Comparison of ENCODE assay signal across 7 cellular contexts in genomic region chr6:158561938-158562337, GRCh38. TPM values are rescaled to one million over a fixed set of nuclear protein-coding genes. Genes with fewer than 3 reads are reported as not detected.
A peak's percentile ranks its signal among the peaks of the same experiment; 100 is the strongest.
DNase-seq lines count a peak whose midpoint lies in the region; ATAC-seq and TF ChIP-seq lines count a peak whose summit lies in the region.

No MANE protein-coding gene starts in this region.

- no TSS peak for BruUV-seq in mammary epithelial cell (replicated peaks; lab: Mats Ljungman, UMichigan)

- H3K4me1 Mint-ChIP-seq in CD8-positive, alpha-beta memory T cell, result peaks cover 59 to 66% (median 59%) of the 10 kb centered on the region in 3 donors
- peaks cover 20% of the 10 kb centered on the region for H3K4me1 Mint-ChIP-seq in osteocyte (ENCODE audit: unreplicated experiment)

- ATAC-seq in gastrocnemius medialis, result no peak
- no peak for ATAC-seq in HG03378 (IDR thresholded peaks at IDR 0.05; ENCODE audit: unreplicated experiment)

- WGBS in mammary epithelial cell (ENCODE audit: low coverage, missing lambda C conversion rate), result 90% methylated on average over 6 of the region's 8 CpGs

- peaks cover 41% of the 10 kb centered on the region for H4K20me1 ChIP-seq in Loucy (ENCODE audit: insufficient read depth, low read length, poor library complexity, severe bottlenecking)
- H4K20me1 ChIP-seq in mammary epithelial cell (ENCODE audit: insufficient read depth, low read length), result no peaks in the 10 kb centered on the region

- H3K36me3 Mint-ChIP-seq in CD8-positive, alpha-beta memory T cell, result peaks cover 0 to 9% (median 0%) of the 10 kb centered on the region in 3 donors
- no peaks in the 10 kb centered on the region for H3K36me3 Mint-ChIP-seq in osteocyte (ENCODE audit: unreplicated experiment)

- no peaks in the 10 kb centered on the region for H3K27me3 ChIP-seq in CD8-positive, alpha-beta memory T cell (ENCODE audit: insufficient read depth, low read length, poor library complexity, severe bottlenecking)
- H3K27me3 ChIP-seq in Loucy (ENCODE audit: insufficient read depth, low read length, poor library complexity, severe bottlenecking) (no peaks in the 10 kb centered on the region), mammary epithelial cell (ENCODE audit: insufficient read depth, low read length) (no peaks in the 10 kb centered on the region), gastrocnemius medialis (no peaks in the 10 kb centered on the region)

- peak overlapping the region; percentile 93 to 97 (median 96) for H3K4me3 Mint-ChIP-seq in CD8-positive, alpha-beta memory T cell
- H3K4me3 Mint-ChIP-seq in osteocyte (ENCODE audit: unreplicated experiment), result peak overlapping the region; percentile 93

- intact Hi-C loops in mammary epithelial cell (cut with micrococcal nuclease), result loop anchor here (5.0 kb wide), 1 partner anchor 40 kb away; no protein-coding TSS in a partner anchor
- intact Hi-C loops in gastrocnemius medialis (cut with DNase I; ENCODE audit: low total_unique reads), result no loop called here

- in situ Hi-C loops in mammary epithelial cell (cut with MboI; ENCODE audit: low sequenced_read_pairs in 2 of 2) (no loop called here), gastrocnemius medialis (cut with MboI; ENCODE audit: low sequenced_read_pairs in 4 of 4) (no loop called here)

- CTCF ChIA-PET in CD8-positive, alpha-beta memory T cell (lab: Charles Lee), result no interaction called here
- CTCF ChIA-PET in mammary epithelial cell (lab: Charles Lee; ENCODE audit: low non-redundant PET), result no interaction called here

- H3K9ac ChIP-seq in Loucy (ENCODE audit: low read depth, low read length, poor library complexity, severe bottlenecking) (peak overlapping the region; percentile 76), mammary epithelial cell (ENCODE audit: insufficient read depth, low read length) (no peak overlapping the region)

- H3K27me3 Mint-ChIP-seq in CD8-positive, alpha-beta memory T cell, result peaks cover 0 to 3% of the 10 kb centered on the region in 2 donors
- H3K27me3 Mint-ChIP-seq in osteocyte (ENCODE audit: unreplicated experiment), result no peaks in the 10 kb centered on the region

- no peaks in the 10 kb centered on the region for H3K9me3 Mint-ChIP-seq in CD8-positive, alpha-beta memory T cell
- H3K9me3 Mint-ChIP-seq in osteocyte (ENCODE audit: unreplicated experiment), result no peaks in the 10 kb centered on the region

- no peak overlapping the region for H3K4me3 ChIP-seq in CD8-positive, alpha-beta memory T cell (ENCODE audit: low read length)
- peak overlapping the region; percentile 76 for H3K4me3 ChIP-seq in Loucy (ENCODE audit: low read length, poor library complexity, severe bottlenecking)
- peak overlapping the region in 1 of 3 experiments; percentile 1 for H3K4me3 ChIP-seq in mammary epithelial cell (replicated peaks in 1 of 3; ENCODE audit: insufficient read depth in 1 of 3, low read depth in 2 of 3, low read length in 3 of 3)
- peak overlapping the region in 1 of 4 donors; percentile 80 for H3K4me3 ChIP-seq in gastrocnemius medialis

- H3K79me2 ChIP-seq in Loucy (ENCODE audit: insufficient read depth, low read length), result peaks cover 61% of the 10 kb centered on the region
- H3K79me2 ChIP-seq in mammary epithelial cell (ENCODE audit: insufficient read depth, low read length), result peaks cover 70% of the 10 kb centered on the region

- H3K9me2 ChIP-seq in Loucy (replicated peaks; ENCODE audit: low read depth, low read length), result no peaks in the 10 kb centered on the region

- peak overlapping the region; percentile 82 for H3K4me2 ChIP-seq in Loucy (ENCODE audit: low read depth, low read length, poor library complexity, severe bottlenecking)
- peak overlapping the region; percentile 94 for H3K4me2 ChIP-seq in mammary epithelial cell (ENCODE audit: insufficient read depth, low read depth, low read length)

- DNase-seq in CD8-positive, alpha-beta memory T cell, result no peak
- DNase-seq in mammary epithelial cell (no peak), osteocyte (ENCODE audit: extremely low spot score, unreplicated experiment) (no peak), gastrocnemius medialis (no peak), NCI-H510A treated with DMSO at 0.1 percent for 48 hours (lab: John Stamatoyannopoulos, UW) (no peak)

- H3K4me1 ChIP-seq in CD8-positive, alpha-beta memory T cell (ENCODE audit: insufficient read depth, low read length), result peaks cover 61% of the 10 kb centered on the region
- H3K4me1 ChIP-seq in Loucy (ENCODE audit: insufficient read depth, low read length, poor library complexity, severe bottlenecking) (peaks cover 23% of the 10 kb centered on the region), mammary epithelial cell (ENCODE audit: insufficient read depth, low read length) (peaks cover 24% of the 10 kb centered on the region), gastrocnemius medialis (peaks cover 11 to 15% of the 10 kb centered on the region in 2 donors)

- H3K27ac ChIP-seq in CD8-positive, alpha-beta memory T cell (ENCODE audit: low read depth, low read length), result peak overlapping the region; percentile 79
- H3K27ac ChIP-seq in mammary epithelial cell (ENCODE audit: insufficient read depth, low read depth, low read length) (no peak overlapping the region), gastrocnemius medialis (no peak overlapping the region)

- H2AFZ ChIP-seq in Loucy (ENCODE audit: low read length), result no peak overlapping the region
- no peak overlapping the region for H2AFZ ChIP-seq in mammary epithelial cell (ENCODE audit: low read depth, low read length)

- POLR2A ChIA-PET in CD8-positive, alpha-beta memory T cell (lab: Charles Lee), result no interaction called here

- H3K36me3 ChIP-seq in CD8-positive, alpha-beta memory T cell (ENCODE audit: insufficient read depth, low read length), result no peaks in the 10 kb centered on the region
- H3K36me3 ChIP-seq in Loucy (ENCODE audit: insufficient read depth, low read length), result no peaks in the 10 kb centered on the region
- no peaks in the 10 kb centered on the region for H3K36me3 ChIP-seq in mammary epithelial cell (ENCODE audit: insufficient read depth, low read length)
- no peaks in the 10 kb centered on the region for H3K36me3 ChIP-seq in gastrocnemius medialis

- TF ChIP-seq CTCF in Loucy (conservative IDR thresholded peaks at IDR 0.05; ENCODE audit: low read length), result no peak
- TF ChIP-seq CTCF in mammary epithelial cell (conservative IDR thresholded peaks at IDR 0.05 in 1 of 2, IDR thresholded peaks at IDR 0.05 in 1 of 2; ENCODE audit: extremely low read depth in 1 of 2, insufficient read depth in 1 of 2, low read depth in 1 of 2, low read length in 2 of 2), result no peak
- no peak for TF ChIP-seq CTCF in osteocyte (IDR thresholded peaks at IDR 0.05)
- no peak for TF ChIP-seq CTCF in gastrocnemius medialis (IDR thresholded peaks at IDR 0.05 in 4 of 5, conservative IDR thresholded peaks at IDR 0.05 in 1 of 5)

- peak overlapping the region; percentile 67 to 99 (median 97) for H3K27ac Mint-ChIP-seq in CD8-positive, alpha-beta memory T cell
- peak overlapping the region; percentile 16 for H3K27ac Mint-ChIP-seq in osteocyte (ENCODE audit: unreplicated experiment)

- TF ChIP-seq POLR2A in gastrocnemius medialis (IDR thresholded peaks at IDR 0.05), result no peak

- dilution Hi-C loops in mammary epithelial cell (cut with HindIII; ENCODE audit: low sequenced_read_pairs), result no loop called here

- H3F3A ChIP-seq in Loucy (ENCODE audit: low read depth), result no peaks in the 10 kb centered on the region

- H3K9me3 ChIP-seq in CD8-positive, alpha-beta memory T cell (ENCODE audit: low read length), result no peaks in the 10 kb centered on the region
- H3K9me3 ChIP-seq in Loucy (ENCODE audit: insufficient read depth, low read depth, low read length) (no peaks in the 10 kb centered on the region), mammary epithelial cell (replicated peaks; ENCODE audit: insufficient read depth, low read length) (no peaks in the 10 kb centered on the region), gastrocnemius medialis (no peaks in the 10 kb centered on the region)

RNA-seq across cellular contexts. Expression of gene TMEM181, which starts 2.0 kb away (rescaled TPM):
- 10 to 100 TPM; 16.0 to 16.6 TPM for total RNA-seq in CD8-positive, alpha-beta memory T cell
- polyA plus RNA-seq in CD8-positive, alpha-beta memory T cell, result 11.2 TPM
- 10 to 100 TPM; 29.8 to 45.3 TPM for total RNA-seq in mammary epithelial cell
- polyA plus RNA-seq in mammary epithelial cell, result 14.8 TPM
- polyA minus RNA-seq in mammary epithelial cell, result 15.7 TPM
- 33.2 and 33.5 TPM in 2 replicates for total RNA-seq in osteocyte
- total RNA-seq in gastrocnemius medialis, result 10 to 100 TPM; 12.1 to 17.9 (median 12.9) TPM
